Comparison of ENCODE assay signal across 10 cellular contexts in genomic region chr3:41716391-41716910, GRCh38.
DNase-seq lines count a peak whose midpoint lies in the region; ATAC-seq, FAIRE-seq and TF ChIP-seq lines count a peak whose summit lies in the region.
"Had no signal": no experiment of that assay in that cellular context is flagged by ENCODE, and none has a peak within 500 bp of the region (broad histone marks: within the 10 kb centered on the region; RNA-seq: fewer than 3 reads in every experiment).

No MANE protein-coding gene starts in this region.

- intact Hi-C loops in PC-9 (cut with micrococcal nuclease; ENCODE audit: unreplicated experiment), result loop anchor here (1.0 kb wide), 1 partner anchor 1132 kb away; no protein-coding TSS in a partner anchor
- intact Hi-C loops in pancreas (cut with DNase I), result no loop called here

- no peak overlapping the region for H2AFZ ChIP-seq in PC-9

- WGBS in pancreas, 2 donors, result 86 to 91% methylated on average over 3 of the region's 3 CpGs

- no peaks in the 10 kb centered on the region for H3K9me3 ChIP-seq in PC-9 (ENCODE audit: insufficient read depth, low read depth)
- no peaks in the 10 kb centered on the region for H3K9me3 ChIP-seq in pancreas

- no peak for TF ChIP-seq POLR2A in H54 (IDR thresholded peaks at IDR 0.05; ENCODE audit: low read depth, low read length)

- H3K36me3 ChIP-seq in PC-9 (ENCODE audit: low read depth) (no peaks in the 10 kb centered on the region), pancreas (no peaks in the 10 kb centered on the region)

- DNase-seq in PC-9 (no peak), epidermal melanocyte (ENCODE audit: insufficient read length, low spot score) (peak; percentile 56), pancreas (no peak), NCI-H1048 (lab: John Stamatoyannopoulos, UW) (no peak), H54 (ENCODE audit: insufficient read length, low spot score) (no peak), HuH-7 (ENCODE audit: low spot score) (no peak)
- DNase-seq: MM.1S had no signal

- POLR2A ChIA-PET in PC-9 (lab: Charles Lee; ENCODE audit: unreplicated experiment), result no interaction called here

- H3K27me3 ChIP-seq in PC-9 (ENCODE audit: insufficient read depth, low read depth) (no peaks in the 10 kb centered on the region), pancreas (no peaks in the 10 kb centered on the region)

- no peaks in the 10 kb centered on the region for H3K9me2 ChIP-seq in PC-9 (ENCODE audit: insufficient read depth)

- no peaks in the 10 kb centered on the region for H4K20me1 ChIP-seq in PC-9 (ENCODE audit: insufficient read depth)

- H3K4me1 ChIP-seq in PC-9 (replicated peaks; ENCODE audit: insufficient read depth), result peaks cover 4% of the 10 kb centered on the region
- H3K4me1 ChIP-seq in pancreas, result no peaks in the 10 kb centered on the region

- H3K79me2 ChIP-seq in PC-9 (ENCODE audit: low read depth), result no peaks in the 10 kb centered on the region

- peaks cover 6% of the 10 kb centered on the region; the same call in 1 of the 2 replicates for H3F3A ChIP-seq in PC-9 (ENCODE audit: insufficient read depth, low read depth)

- FAIRE-seq in G401.6 (lab: Jason Lieb, UNC) (peak; percentile 67), pancreas (lab: Jason Lieb, UNC) (peak; percentile 73), H54 (lab: Jason Lieb, UNC) (no peak)

- CTCF ChIA-PET in PC-9 (lab: Charles Lee), result no interaction called here

- no TSS peak for BruUV-seq in PC-9 (replicated peaks; lab: Mats Ljungman, UMichigan)

- H3K4me3 ChIP-seq in PC-9, result no peak overlapping the region
- no peak overlapping the region for H3K4me3 ChIP-seq in pancreas
- H3K4me3 ChIP-seq: lung had no signal

- no peak overlapping the region for H3K4me2 ChIP-seq in PC-9

- TF ChIP-seq CTCF in PC-9 (conservative IDR thresholded peaks at IDR 0.05), result peak; percentile 47
- TF ChIP-seq CTCF in pancreas (IDR thresholded peaks at IDR 0.05), result no peak

- no peak overlapping the region for H3K27ac ChIP-seq in PC-9
- H3K27ac ChIP-seq in pancreas, result no peak overlapping the region

- ATAC-seq in pancreas (peak in 1 of 4 donors; percentile 50), HG03039 (IDR thresholded peaks at IDR 0.05; ENCODE audit: unreplicated experiment) (no peak)
